ENCODE assay signal across 12 cellular contexts in genomic region chr9:14238044-14238443, GRCh38.
DNase-seq lines count a peak whose midpoint lies in the region; ATAC-seq and TF ChIP-seq lines count a peak whose summit lies in the region.
"Had no signal": no experiment of that assay in that cellular context is flagged by ENCODE, and none has a peak within 500 bp of the region (broad histone marks: within the 10 kb centered on the region; RNA-seq: fewer than 3 reads in every experiment).

No MANE protein-coding gene starts in this region.

- ATAC-seq in activated CD4-positive, CD25-positive, alpha-beta regulatory T cell treated with anti-CD3 and anti-CD28 coated beads, Interleukin-2, amount 50 U/mL, for 24 hours = no peak

- H3K36me3 ChIP-seq in PC-9 (ENCODE audit: low read depth) (peaks cover 11% of the 10 kb centered on the region; the same call in 1 of the 2 replicates), esophagus squamous epithelium (no peaks in the 10 kb centered on the region)

- H3K27ac Mint-ChIP-seq in nephron = peak overlapping the region; percentile 8 to 41 (median 22)
- H3K27ac Mint-ChIP-seq: activated naive CD8-positive, alpha-beta T cell treated with anti-CD3 and anti-CD28 coated beads, Interleukin-2, amount 10 ng/mL, durations not matched to agents 7 days and 5 days; natural killer cell treated with Interleukin-12 subunit alpha and Interleukin-12 subunit beta and Interleukin-15 and Interleukin-18, amount 100 ng/mL, for 72 hours had no signal

- H3K4me1 Mint-ChIP-seq in nephron = peaks cover 59% of the 10 kb centered on the region
- H3K4me1 Mint-ChIP-seq: activated naive CD8-positive, alpha-beta T cell treated with anti-CD3 and anti-CD28 coated beads, Interleukin-2, amount 10 ng/mL, durations not matched to agents 7 days and 5 days had no signal

- H3K9me3 ChIP-seq in PC-9 (ENCODE audit: insufficient read depth, low read depth) = no peaks in the 10 kb centered on the region
- no peaks in the 10 kb centered on the region for H3K9me3 ChIP-seq in esophagus squamous epithelium

- H3K4me1 ChIP-seq in PC-9 (replicated peaks; ENCODE audit: insufficient read depth) = peaks cover 49% of the 10 kb centered on the region
- H3K4me1 ChIP-seq in esophagus squamous epithelium = peaks cover 0 to 59% (median 12%) of the 10 kb centered on the region in 3 donors

- peak overlapping the region; percentile 77 for H3K4me2 ChIP-seq in PC-9

- no peak overlapping the region for H2AFZ ChIP-seq in PC-9

- H3K27me3 ChIP-seq in PC-9 (ENCODE audit: insufficient read depth, low read depth) (no peaks in the 10 kb centered on the region), esophagus squamous epithelium (no peaks in the 10 kb centered on the region)

- H3K27ac ChIP-seq in PC-9 (peak overlapping the region; percentile 99), esophagus squamous epithelium (peak overlapping the region in 3 of 4 donors; percentile 41 to 59 (median 56))

- DNase-seq in Caki2 (ENCODE audit: low read depth) = peak; percentile 58
- DNase-seq in PC-9 = peak; percentile 41 to 89
- DNase-seq in esophagus squamous epithelium (lab: John Stamatoyannopoulos, UW) = no peak
- no peak for DNase-seq in NAMALWA (ENCODE audit: low spot score)
- no peak for DNase-seq in posterior vena cava (ENCODE audit: low spot score)
- no peak for DNase-seq in NCI-H1436 treated with DMSO at 0.1 percent for 48 hours (lab: John Stamatoyannopoulos, UW)
- DNase-seq: activated CD4-positive, alpha-beta T cell treated with anti-CD3 and anti-CD28 coated beads for 48 hours; activated naive CD8-positive, alpha-beta T cell treated with anti-CD3 and anti-CD28 coated beads, Interleukin-2, amount 10 ng/mL, durations not matched to agents 7 days and 5 days; NCI-H1417 treated with DMSO at 0.1 percent for 48 hours had no signal

- H3K4me3 ChIP-seq in PC-9 (peak overlapping the region; percentile 41; the same call in 1 of the 2 replicates), esophagus squamous epithelium (no peak overlapping the region)

- no peaks in the 10 kb centered on the region for H3K9me2 ChIP-seq in PC-9 (ENCODE audit: insufficient read depth)

- peaks cover 34% of the 10 kb centered on the region for H3F3A ChIP-seq in PC-9 (ENCODE audit: insufficient read depth, low read depth)

- H3K9me3 Mint-ChIP-seq in nephron = no peaks in the 10 kb centered on the region
- H3K9me3 Mint-ChIP-seq: activated naive CD8-positive, alpha-beta T cell treated with anti-CD3 and anti-CD28 coated beads, Interleukin-2, amount 10 ng/mL, durations not matched to agents 7 days and 5 days; natural killer cell treated with Interleukin-12 subunit alpha and Interleukin-12 subunit beta and Interleukin-15 and Interleukin-18, amount 100 ng/mL, for 72 hours had no signal

- intact Hi-C loops in PC-9 (cut with micrococcal nuclease; ENCODE audit: unreplicated experiment) = loop anchor here (1.0 to 5.0 kb wide), 2 partner anchors 17 to 74 kb away; partner anchors contain the start of gene NFIB
- intact Hi-C loops in esophagus squamous epithelium (cut with DNase I) = no loop called here
- intact Hi-C loops in posterior vena cava (cut with DNase I) = no loop called here

- 28 to 46% methylated on average over 3 of the region's 3 CpGs for WGBS in esophagus squamous epithelium, 2 donors

- H3K79me2 ChIP-seq in PC-9 (ENCODE audit: low read depth) = peaks cover 73% of the 10 kb centered on the region

- TF ChIP-seq POLR2A in esophagus squamous epithelium (IDR thresholded peaks at IDR 0.05) = no peak

- H3K27me3 Mint-ChIP-seq in nephron (ENCODE audit: low read depth) = no peaks in the 10 kb centered on the region

- peaks cover 4% of the 10 kb centered on the region for H3K36me3 Mint-ChIP-seq in nephron (ENCODE audit: low read depth)
- H3K36me3 Mint-ChIP-seq: activated naive CD8-positive, alpha-beta T cell treated with anti-CD3 and anti-CD28 coated beads, Interleukin-2, amount 10 ng/mL, durations not matched to agents 7 days and 5 days; natural killer cell treated with Interleukin-12 subunit alpha and Interleukin-12 subunit beta and Interleukin-15 and Interleukin-18, amount 100 ng/mL, for 72 hours had no signal

- POLR2A ChIA-PET in PC-9 (lab: Charles Lee; ENCODE audit: unreplicated experiment) = no interaction called here

- TF ChIP-seq CTCF in PC-9 (conservative IDR thresholded peaks at IDR 0.05) (no peak), esophagus squamous epithelium (IDR thresholded peaks at IDR 0.05) (no peak), nephron (IDR thresholded peaks at IDR 0.05; ENCODE audit: unreplicated experiment in 3 of 3) (no peak)

- no peak overlapping the region for H3K4me3 Mint-ChIP-seq in nephron
- H3K4me3 Mint-ChIP-seq: activated naive CD8-positive, alpha-beta T cell treated with anti-CD3 and anti-CD28 coated beads, Interleukin-2, amount 10 ng/mL, durations not matched to agents 7 days and 5 days; natural killer cell treated with Interleukin-12 subunit alpha and Interleukin-12 subunit beta and Interleukin-15 and Interleukin-18, amount 100 ng/mL, for 72 hours had no signal

- H4K20me1 ChIP-seq in PC-9 (ENCODE audit: insufficient read depth) = no peaks in the 10 kb centered on the region

- in situ Hi-C loops in Caki2 (cut with HindIII; ENCODE audit: low pct_unique_long_range_greater_than_20kb, low sequenced_read_pairs) = no loop called here

- CTCF ChIA-PET in PC-9 (lab: Charles Lee) = no interaction called here

- BruUV-seq in PC-9 (replicated peaks; lab: Mats Ljungman, UMichigan) = no TSS peak

Comparison
In these comparisons a context has a peak if more than half of its experiments do, and no peak if none do; other contexts are left out.
1. DNase-seq: peak in Caki2 (single experiment) and PC-9 (2 of 2); none in esophagus squamous epithelium (single experiment), NAMALWA (single experiment), posterior vena cava (single experiment) and NCI-H1436 treated with DMSO at 0.1 percent for 48 hours (single experiment).